ENCODE assay signal across 9 cellular contexts in genomic region chr12:645563-646071, GRCh38. TPM values are rescaled to one million over a fixed set of nuclear protein-coding genes. Genes with fewer than 3 reads are reported as not detected.
DNase-seq lines count a peak whose midpoint lies in the region; ATAC-seq and TF ChIP-seq lines count a peak whose summit lies in the region.
"Had no signal": no experiment of that assay in that cellular context is flagged by ENCODE, and none has a peak within 500 bp of the region (broad histone marks: within the 10 kb centered on the region; RNA-seq: fewer than 3 reads in every experiment).

No MANE protein-coding gene starts in this region.

- peaks cover 0 to 9% (median 2%) of the 10 kb centered on the region in 4 donors for H3K4me1 ChIP-seq in Peyer's patch

- ATAC-seq in omental fat pad (ENCODE audit: low FRiP score) (peak; percentile 34), GM18511 (IDR thresholded peaks at IDR 0.05; ENCODE audit: unreplicated experiment) (no peak)

- H3K27ac ChIP-seq in Peyer's patch, result peak overlapping the region; percentile 41 to 74 (median 60)

- TF ChIP-seq CTCF in Peyer's patch (IDR thresholded peaks at IDR 0.05), result no peak
- no peak for TF ChIP-seq CTCF in fibroblast of pulmonary artery (IDR thresholded peaks at IDR 0.05; ENCODE audit: low read length, missing control alignments)
- TF ChIP-seq CTCF in omental fat pad (IDR thresholded peaks at IDR 0.05), result no peak

- H3K4me3 ChIP-seq in Peyer's patch (no peak overlapping the region), fibroblast of pulmonary artery (replicated peaks; ENCODE audit: low read depth, low read length) (no peak overlapping the region)

- DNase-seq in AG20443 (ENCODE audit: low spot score) (peak; percentile 68), Peyer's patch (peak in 1 of 3 donors; percentile 45), fibroblast of pulmonary artery (ENCODE audit: low read depth) (peak; percentile 61), omental fat pad (ENCODE audit: low spot score) (no peak), ecto neural progenitor cell (ENCODE audit: low spot score) (no peak), NCI-H526 (lab: John Stamatoyannopoulos, UW) (no peak), NCI-H1105 (lab: John Stamatoyannopoulos, UW) (no peak)
- DNase-seq: SIG-M5 had no signal

- TF ChIP-seq POLR2A in Peyer's patch (IDR thresholded peaks at IDR 0.05), result no peak

- no peaks in the 10 kb centered on the region for H3K36me3 ChIP-seq in Peyer's patch

- H3K27me3 ChIP-seq in Peyer's patch, result no peaks in the 10 kb centered on the region

- H3K9me3 ChIP-seq in Peyer's patch, result no peaks in the 10 kb centered on the region

RNA-seq across cellular contexts. Expression of gene NINJ2, which starts 17.6 kb away (rescaled TPM):
- total RNA-seq in Peyer's patch, result 1 to 10 TPM in 3 of 4 donors, not detected in 1; 3.8 to 8.3 (median 5.2) TPM
- total RNA-seq in omental fat pad, result 10 to 100 TPM in 3 of 4 donors, 1 to 10 TPM in 1; 8.6 to 28.9 (median 17.5) TPM

Comparison
In these comparisons a context has a peak if more than half of its experiments do, and no peak if none do; other contexts are left out.
1. DNase-seq: peak in AG20443 (single experiment) and fibroblast of pulmonary artery (single experiment); none in omental fat pad (single experiment), ecto neural progenitor cell (single experiment), NCI-H526 (0 of 2) and NCI-H1105 (single experiment).